In the genomic region with DNA sequence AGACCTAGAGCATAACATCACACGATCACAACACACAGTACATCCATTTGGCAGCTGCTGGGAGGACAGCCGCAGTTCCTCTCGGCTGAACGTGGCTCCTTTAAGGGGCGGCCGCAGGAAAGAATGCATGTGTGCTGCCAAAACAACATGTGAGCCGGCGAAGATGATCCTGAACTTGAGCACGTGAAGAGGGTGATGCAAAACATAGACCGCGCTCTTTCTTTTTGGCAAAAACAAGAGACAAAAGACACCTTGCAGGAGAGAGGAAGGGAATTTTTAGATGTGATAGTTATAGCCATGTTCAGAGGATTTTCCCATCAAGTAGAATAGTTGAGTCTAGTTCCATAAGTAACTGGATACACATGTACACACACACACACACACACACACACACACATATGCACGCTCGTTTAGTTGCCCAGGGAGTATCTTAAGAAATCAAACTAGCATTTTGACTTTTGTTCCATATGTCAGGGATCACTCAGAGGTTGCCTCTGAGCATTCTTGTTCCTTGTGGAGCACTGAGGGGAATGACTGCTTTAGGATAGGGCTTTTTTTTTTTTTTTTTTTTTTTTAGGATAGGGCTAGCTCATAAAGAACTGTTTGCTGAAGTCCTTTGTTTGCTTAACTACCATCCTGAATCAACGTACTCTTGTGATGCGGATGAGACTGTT, we compare ENCODE assay signal across 8 cellular contexts. TPM values are rescaled to one million over a fixed set of nuclear protein-coding genes. Genes with fewer than 3 reads are reported as not detected.
A peak's percentile ranks its signal among the peaks of the same experiment; 100 is the strongest.
DNase-seq lines count a peak whose midpoint lies in the region; ATAC-seq, FAIRE-seq and TF ChIP-seq lines count a peak whose summit lies in the region.

No MANE protein-coding gene starts in this region.

- peaks cover 0 to 5% of the 10 kb centered on the region in 2 donors for H3K4me1 ChIP-seq in adrenal gland (replicated peaks in 1 of 2)
- H3K4me1 ChIP-seq in keratinocyte (ENCODE audit: control insufficient read depth, extremely low read depth, insufficient read depth, low read length): peaks cover 29% of the 10 kb centered on the region
- peaks cover 7% of the 10 kb centered on the region for H3K4me1 ChIP-seq in testis

- peak overlapping the region; percentile 54 for H3K9ac ChIP-seq in keratinocyte (ENCODE audit: control insufficient read depth, extremely low read depth, insufficient read depth, low read length)

- TF ChIP-seq CTCF in adrenal gland (IDR thresholded peaks at IDR 0.05): no peak
- no peak for TF ChIP-seq CTCF in keratinocyte (optimal IDR thresholded peaks at IDR 0.05 in 1 of 3, IDR thresholded peaks at IDR 0.05 in 1 of 3, conservative IDR thresholded peaks at IDR 0.05 in 1 of 3; ENCODE audit: extremely low read depth in 1 of 3, insufficient read depth in 2 of 3, low read length in 3 of 3)
- no peak for TF ChIP-seq CTCF in testis (IDR thresholded peaks at IDR 0.05)

- peak in 1 of 2 donors; percentile 33 for TF ChIP-seq POLR2A in adrenal gland (IDR thresholded peaks at IDR 0.05)
- no peak for TF ChIP-seq POLR2A in testis (IDR thresholded peaks at IDR 0.05)

- H3K36me3 Mint-ChIP-seq in activated naive CD4-positive, alpha-beta T cell treated with anti-CD3 and anti-CD28 coated beads, Interleukin-2, amount 50 U/mL, for 72 hours: no peaks in the 10 kb centered on the region

- peak overlapping the region in 1 of 5 donors; percentile 55 for H3K27ac ChIP-seq in adrenal gland
- H3K27ac ChIP-seq in keratinocyte (ENCODE audit: control insufficient read depth, insufficient read depth, low read length): peak overlapping the region; percentile 25
- H3K27ac ChIP-seq in testis: no peak overlapping the region

- no peaks in the 10 kb centered on the region for H3K79me2 ChIP-seq in keratinocyte (ENCODE audit: control insufficient read depth, insufficient read depth, low read length)

- peak; percentile 76 for FAIRE-seq in keratinocyte (lab: Jason Lieb, UNC)

- ATAC-seq in GM21717 (IDR thresholded peaks at IDR 0.05; ENCODE audit: unreplicated experiment): no peak
- ATAC-seq in activated naive CD4-positive, alpha-beta T cell treated with anti-CD3 and anti-CD28 coated beads, Interleukin-2, amount 50 U/mL, for 72 hours: no peak
- no peak for ATAC-seq in GM19023 (IDR thresholded peaks at IDR 0.05; ENCODE audit: unreplicated experiment)
- ATAC-seq in GM18867 (IDR thresholded peaks at IDR 0.05; ENCODE audit: unreplicated experiment): no peak

- 22 to 33% (median 27%) methylated on average over 13 to 15 of the region's 15 CpGs for WGBS in adrenal gland, 4 donors
- 31 to 41% methylated on average over 15 of the region's 15 CpGs for WGBS in testis, 2 donors

- no peaks in the 10 kb centered on the region for H3K9me1 ChIP-seq in keratinocyte (ENCODE audit: control insufficient read depth, extremely low read depth, insufficient read depth, low read length)

- dilution Hi-C loops in keratinocyte (cut with MboI; ENCODE audit: extremely low pct_ligation_motif_present, low sequenced_read_pairs): no loop called here

- H3K27me3 ChIP-seq in adrenal gland (no peaks in the 10 kb centered on the region), keratinocyte (ENCODE audit: control insufficient read depth, extremely low read depth, insufficient read depth, low read length) (no peaks in the 10 kb centered on the region), testis (no peaks in the 10 kb centered on the region)

- H2AFZ ChIP-seq in keratinocyte (ENCODE audit: control insufficient read depth, low read length): peak overlapping the region; percentile 3

- H3K9me3 ChIP-seq in adrenal gland (replicated peaks in 1 of 3) (no peaks in the 10 kb centered on the region), keratinocyte (ENCODE audit: control insufficient read depth, low read depth, low read length) (no peaks in the 10 kb centered on the region), testis (no peaks in the 10 kb centered on the region)

- H3K36me3 ChIP-seq in adrenal gland (replicated peaks in 1 of 2): no peaks in the 10 kb centered on the region
- no peaks in the 10 kb centered on the region for H3K36me3 ChIP-seq in keratinocyte (ENCODE audit: control insufficient read depth in 2 of 2, extremely low read depth in 1 of 2, insufficient read depth in 2 of 2, low read length in 2 of 2)
- H3K36me3 ChIP-seq in testis (ENCODE audit: low read depth, missing control alignments): no peaks in the 10 kb centered on the region

- intact Hi-C loops in adrenal gland (cut with DNase I): no loop called here
- intact Hi-C loops in testis (cut with DNase I; ENCODE audit: low total_unique reads): no loop called here

- no peak overlapping the region for H3K27ac Mint-ChIP-seq in activated naive CD4-positive, alpha-beta T cell treated with anti-CD3 and anti-CD28 coated beads, Interleukin-2, amount 50 U/mL, for 72 hours

- peak overlapping the region; percentile 75 for H3K4me2 ChIP-seq in keratinocyte (ENCODE audit: control insufficient read depth, extremely low read depth, insufficient read depth, low read depth, low read length)

- H3K4me3 ChIP-seq in adrenal gland: peak overlapping the region in 1 of 4 donors; percentile 26
- H3K4me3 ChIP-seq in keratinocyte (ENCODE audit: control insufficient read depth in 2 of 3, extremely low read depth in 1 of 3, insufficient read depth in 2 of 3, low read depth in 1 of 3, low read length in 3 of 3): peak overlapping the region in 1 of 3 experiments; percentile 47
- H3K4me3 ChIP-seq in testis: no peak overlapping the region

- DNase-seq in HPDE6-E6E7 (ENCODE audit: extremely low spot score) (peak; percentile 48), adrenal gland (peak; percentile 63 to 88 (median 82)), keratinocyte (ENCODE audit: low read depth, low spot score) (no peak), testis (peak; percentile 84)
- no peak for DNase-seq in activated naive CD4-positive, alpha-beta T cell treated with anti-CD3 and anti-CD28 coated beads, Interleukin-2, amount 50 U/mL, for 72 hours (ENCODE audit: low spot score in 2 of 2)

- no peaks in the 10 kb centered on the region for H3K9me3 Mint-ChIP-seq in activated naive CD4-positive, alpha-beta T cell treated with anti-CD3 and anti-CD28 coated beads, Interleukin-2, amount 50 U/mL, for 72 hours

- no peaks in the 10 kb centered on the region for H4K20me1 ChIP-seq in keratinocyte (ENCODE audit: control insufficient read depth, extremely low read depth, insufficient read depth, low read length)

RNA-seq across cellular contexts. Expression of a gene that starts 21.7 kb away (rescaled TPM):
- 10 to 100 TPM; 30.8 to 63.1 (median 37.9) TPM for total RNA-seq in adrenal gland
- 10 to 100 TPM; 20.1 to 57.7 (median 26.4) TPM for polyA plus RNA-seq in adrenal gland
- polyA plus RNA-seq in keratinocyte: 26.0 to 36.7 TPM (median 36.6 TPM) in 3 replicates
- 31.0 TPM for polyA plus RNA-seq in keratinocyte (2011; ENCODE audit: low read depth)
- polyA plus RNA-seq in keratinocyte (2011; cell fraction: cytosol; rRNA removed): 30.8 and 57.5 TPM in 2 replicates
- 44.2 and 49.2 TPM in 2 replicates for polyA plus RNA-seq in keratinocyte (2011; cell fraction: nucleus; rRNA removed)
- 28.8 and 46.5 TPM in 2 replicates for polyA plus RNA-seq in keratinocyte (2012; ENCODE audit: low replicate concordance)
- 5.7 to 40.2 TPM (median 16.2 TPM) in 3 replicates for polyA minus RNA-seq in keratinocyte
- 21.1 TPM for polyA minus RNA-seq in keratinocyte (2011; cell fraction: cytosol; rRNA and poly(A)+ RNA removed)
- polyA minus RNA-seq in keratinocyte (2011; cell fraction: nucleus; rRNA and poly(A)+ RNA removed): 11.3 and 28.2 TPM in 2 replicates
- total RNA-seq in testis: 100 to 1,000 TPM; 114 to 131 TPM
- 265 TPM for polyA plus RNA-seq in testis (ENCODE audit: insufficient read depth, low read depth, low replicate concordance)
- total RNA-seq in activated naive CD4-positive, alpha-beta T cell treated with anti-CD3 and anti-CD28 coated beads, Interleukin-2, amount 50 U/mL, for 72 hours: 10 to 100 TPM; 52.9 to 75.5 TPM

Comparison
In these comparisons a context has a peak if more than half of its experiments do, and no peak if none do; other contexts are left out.
1. DNase-seq: peak in HPDE6-E6E7 (single experiment), adrenal gland (7 of 7) and testis (single experiment); none in keratinocyte (single experiment) and activated naive CD4-positive, alpha-beta T cell treated with anti-CD3 and anti-CD28 coated beads, Interleukin-2, amount 50 U/mL, for 72 hours (0 of 2).